ENCODE assay signal across 8 cellular contexts in the genomic region with DNA sequence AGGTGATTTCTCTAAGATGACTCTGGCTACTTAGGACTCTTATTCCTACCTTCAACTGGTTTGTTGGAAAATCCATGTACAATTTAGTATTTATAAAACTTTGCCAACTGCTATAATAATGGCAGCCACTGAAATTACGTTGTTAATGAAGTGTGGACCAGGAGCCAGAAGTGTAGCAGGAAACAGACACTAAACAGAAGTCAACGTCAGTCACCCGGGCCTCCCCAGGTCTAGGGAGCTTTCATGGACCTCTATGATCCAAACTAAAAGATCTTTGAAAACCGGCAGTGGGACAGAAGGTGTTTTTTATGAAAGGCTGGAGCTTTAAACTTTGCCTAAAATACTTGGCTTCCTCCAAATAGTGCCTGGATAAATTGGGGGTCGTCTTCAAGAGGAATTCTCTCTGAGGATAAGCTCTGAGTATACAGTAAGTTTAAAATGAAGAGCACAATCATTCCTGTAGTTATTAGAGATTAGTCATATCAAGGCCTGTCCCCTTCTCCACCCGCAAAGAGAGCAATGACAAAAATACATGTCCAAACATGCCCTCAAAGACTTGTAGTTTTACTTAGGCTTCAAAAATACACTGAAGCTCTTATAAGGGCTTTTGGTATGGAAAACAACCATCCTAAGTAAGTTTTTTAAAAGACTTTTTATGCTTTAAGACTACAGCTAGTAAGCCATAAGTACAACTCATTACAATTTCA. TPM values are rescaled to one million over a fixed set of nuclear protein-coding genes. Genes with fewer than 3 reads are reported as not detected.
DNase-seq lines count a peak whose midpoint lies in the region; ATAC-seq and TF ChIP-seq lines count a peak whose summit lies in the region.

No MANE protein-coding gene starts in this region.

- peaks cover 11% of the 10 kb centered on the region; the same call in 1 of the 2 replicates for H3K4me1 ChIP-seq in HUES48 (ENCODE audit: control insufficient read depth, insufficient read depth, low read length)
- H3K4me1 ChIP-seq in tibial nerve = peaks cover 0 to 75% (median 56%) of the 10 kb centered on the region in 4 donors

- TF ChIP-seq CTCF in tibial nerve (IDR thresholded peaks at IDR 0.05) = no peak

- H3K27me3 ChIP-seq in HUES48 (ENCODE audit: control insufficient read depth, insufficient read depth, low read length) (no peaks in the 10 kb centered on the region), tibial nerve (no peaks in the 10 kb centered on the region)

- no peak for DNase-seq in activated T-cell treated with anti-CD3 and anti-CD28 coated beads, Interleukin-2, amount 50 U/mL, for 24 hours
- DNase-seq in activated T-cell treated with anti-CD3 and anti-CD28 coated beads for 4 hours (no peak), erythroblast (lab: John Stamatoyannopoulos, UW) (peak; percentile 51 to 79), tibial nerve (ENCODE audit: low spot score in 2 of 2) (no peak), activated gamma-delta T cell (lab: John Stamatoyannopoulos, UW) (no peak), SIG-M5 treated with dmso at 0.1 percent for 504 hours (lab: John Stamatoyannopoulos, UW; ENCODE audit: unreplicated experiment) (no peak)

- H3K36me3 ChIP-seq in HUES48 (ENCODE audit: control insufficient read depth, insufficient read depth, low read length) = peaks cover 13% of the 10 kb centered on the region
- peaks cover 0 to 20% (median 0%) of the 10 kb centered on the region in 3 donors for H3K36me3 ChIP-seq in tibial nerve

- 58 to 60% methylated on average over 6 of the region's 6 CpGs for WGBS in tibial nerve, 2 donors

- no peaks in the 10 kb centered on the region for H3K9me3 Mint-ChIP-seq in activated T-cell treated with anti-CD3 and anti-CD28 coated beads, Interleukin-2, amount 50 U/mL, for 24 hours

- H3K4me3 ChIP-seq in HUES48 (ENCODE audit: low read depth, low read length) (no peak overlapping the region), tibial nerve (no peak overlapping the region)

- peaks cover 27% of the 10 kb centered on the region for H3K36me3 Mint-ChIP-seq in activated T-cell treated with anti-CD3 and anti-CD28 coated beads, Interleukin-2, amount 50 U/mL, for 24 hours (ENCODE audit: low read depth)

- TF ChIP-seq POLR2A in erythroblast (IDR thresholded peaks at IDR 0.05; ENCODE audit: low read length) (peak; percentile 37), tibial nerve (IDR thresholded peaks at IDR 0.05) (no peak)

- H3K27ac ChIP-seq in HUES48 (ENCODE audit: low read depth, low read length) (peak overlapping the region; percentile 63), tibial nerve (peak overlapping the region; percentile 58 to 90 (median 83))

- H3K9me3 ChIP-seq in HUES48 (ENCODE audit: control insufficient read depth, insufficient read depth, low read length) = no peaks in the 10 kb centered on the region
- no peaks in the 10 kb centered on the region for H3K9me3 ChIP-seq in tibial nerve

- peak overlapping the region; percentile 72 for H3K27ac Mint-ChIP-seq in activated T-cell treated with anti-CD3 and anti-CD28 coated beads, Interleukin-2, amount 50 U/mL, for 24 hours

- no peak overlapping the region for H3K4me3 Mint-ChIP-seq in activated T-cell treated with anti-CD3 and anti-CD28 coated beads, Interleukin-2, amount 50 U/mL, for 24 hours

- no peak for TF ChIP-seq EP300 in tibial nerve (IDR thresholded peaks at IDR 0.05)

- ATAC-seq in HG02852 (IDR thresholded peaks at IDR 0.05; ENCODE audit: unreplicated experiment) = no peak

- 0 out of 2 replicates have a peak overlapping the region, but pooled peaks have one; percentile 18 for H3K9ac ChIP-seq in HUES48 (ENCODE audit: low read depth, low read length)

- peaks cover 29% of the 10 kb centered on the region for H3K4me1 Mint-ChIP-seq in activated T-cell treated with anti-CD3 and anti-CD28 coated beads, Interleukin-2, amount 50 U/mL, for 24 hours (ENCODE audit: low read depth)

- H3K27me3 Mint-ChIP-seq in activated T-cell treated with anti-CD3 and anti-CD28 coated beads, Interleukin-2, amount 50 U/mL, for 24 hours = no peaks in the 10 kb centered on the region

RNA-seq across cellular contexts. Expression of a gene that starts 34.6 kb away (rescaled TPM):
- 10 to 100 TPM; 28.8 to 37.5 (median 29.3) TPM for total RNA-seq in tibial nerve

RNA-seq across cellular contexts. Expression of a gene that starts 35.0 kb away (rescaled TPM):
- total RNA-seq in tibial nerve = 10 to 100 TPM; 30.6 to 67.3 (median 39.4) TPM

RNA-seq across cellular contexts. Expression of a gene that starts 59.2 kb away (rescaled TPM):
- 1 to 10 TPM; 1.5 to 5.9 (median 4.1) TPM for total RNA-seq in tibial nerve

RNA-seq across cellular contexts. Expression of a gene that starts 59.3 kb away (rescaled TPM):
- 10 to 100 TPM in 3 of 4 donors, 1 to 10 TPM in 1; 7.8 to 29.7 (median 19.0) TPM for total RNA-seq in tibial nerve

Comparison
In these comparisons a context has a peak if more than half of its experiments do, and no peak if none do; other contexts are left out.
1. DNase-seq: peak in erythroblast (2 of 2); none in activated T-cell treated with anti-CD3 and anti-CD28 coated beads, Interleukin-2, amount 50 U/mL, for 24 hours (single experiment), activated T-cell treated with anti-CD3 and anti-CD28 coated beads for 4 hours (single experiment), tibial nerve (0 of 2), activated gamma-delta T cell (single experiment) and SIG-M5 treated with dmso at 0.1 percent for 504 hours (single experiment).